Comparison of ENCODE assay signal across 1 cellular context in genomic region chr7:38902443-38902842, GRCh38.
TF ChIP-seq lines count a peak whose summit lies in the region.

No MANE protein-coding gene starts in this region.

TF ChIP-seq in IMR-90, 13 proteins besides CTCF, POLR2A, EP300 and RAD21:
- TF ChIP-seq MAFK (IDR thresholded peaks at IDR 0.05; ENCODE audit: low read depth, low read length) (no peak), RCOR1 (IDR thresholded peaks at IDR 0.05; ENCODE audit: insufficient replicate concordance, low read length) (no peak), MAZ (IDR thresholded peaks at IDR 0.05; ENCODE audit: borderline replicate concordance, low read depth, low read length) (no peak), RFX5 (IDR thresholded peaks at IDR 0.05; ENCODE audit: low read depth, low read length) (no peak), CHD1 (IDR thresholded peaks at IDR 0.05; ENCODE audit: low read depth, low read length) (no peak), MXI1 (IDR thresholded peaks at IDR 0.05; ENCODE audit: borderline replicate concordance, low read depth, low read length) (no peak), SMC3 (IDR thresholded peaks at IDR 0.05; ENCODE audit: low read depth, low read length) (no peak), BHLHE40 (IDR thresholded peaks at IDR 0.05; ENCODE audit: low read depth, low read length) (no peak), ELK1 (IDR thresholded peaks at IDR 0.05; ENCODE audit: borderline replicate concordance, low read depth, low read length) (no peak), FOS (IDR thresholded peaks at IDR 0.05; ENCODE audit: low read depth, low read length) (no peak), NFE2L2 (IDR thresholded peaks at IDR 0.05; ENCODE audit: low read depth, low read length) (no peak), CEBPB (IDR thresholded peaks at IDR 0.05; ENCODE audit: low read depth, low read length) (no peak)
- TF ChIP-seq, protein P1, sequence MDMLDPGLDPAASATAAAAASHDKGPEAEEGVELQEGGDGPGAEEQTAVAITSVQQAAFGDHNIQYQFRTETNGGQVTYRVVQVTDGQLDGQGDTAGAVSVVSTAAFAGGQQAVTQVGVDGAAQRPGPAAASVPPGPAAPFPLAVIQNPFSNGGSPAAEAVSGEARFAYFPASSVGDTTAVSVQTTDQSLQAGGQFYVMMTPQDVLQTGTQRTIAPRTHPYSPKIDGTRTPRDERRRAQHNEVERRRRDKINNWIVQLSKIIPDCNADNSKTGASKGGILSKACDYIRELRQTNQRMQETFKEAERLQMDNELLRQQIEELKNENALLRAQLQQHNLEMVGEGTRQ (IDR thresholded peaks at IDR 0.05; ENCODE audit: low read depth, low read length), result no peak
